In genomic region chr9:36174731-36175130, GRCh38 we compare ENCODE assay signal across 29 cellular contexts. TPM values are rescaled to one million over a fixed set of nuclear protein-coding genes. Genes with fewer than 3 reads are reported as not detected.
"Had no signal": no experiment of that assay in that cellular context is flagged by ENCODE, and none has a peak within 500 bp of the region (broad histone marks: within the 10 kb centered on the region; RNA-seq: fewer than 3 reads in every experiment).

No MANE protein-coding gene starts in this region.

- H3K27ac Mint-ChIP-seq: activated CD4-positive, alpha-beta memory T cell treated with anti-CD3 and anti-CD28 coated beads for 36 hours; activated CD4-positive, alpha-beta T cell treated with anti-CD3 and anti-CD28 coated beads, Interleukin-2, amount 10 ng/mL, durations not matched to agents 7 days and 5 days; activated naive CD4-positive, alpha-beta T cell treated with anti-CD3 and anti-CD28 coated beads for 36 hours; activated naive CD8-positive, alpha-beta T cell; T-cell had no signal

- H3K4me3 ChIP-seq: adrenal gland, SK-N-MC had no signal

- H3K36me3 Mint-ChIP-seq: activated CD4-positive, alpha-beta memory T cell treated with anti-CD3 and anti-CD28 coated beads for 36 hours; activated naive CD8-positive, alpha-beta T cell; T-cell had no signal

- ATAC-seq: activated T-cell treated with anti-CD3 and anti-CD28 coated beads, Interleukin-2, amount 50 U/mL, for 4 hours; Right ventricle myocardium inferior; T-cell had no signal

- H3K27me3 ChIP-seq: adrenal gland had no signal

- H3K4me1 ChIP-seq: adrenal gland had no signal

- H3K27ac ChIP-seq: adrenal gland, SK-N-MC had no signal

- H3K27me3 Mint-ChIP-seq: activated CD4-positive, alpha-beta memory T cell treated with anti-CD3 and anti-CD28 coated beads for 36 hours; activated naive CD8-positive, alpha-beta T cell had no signal

- H3K9me3 ChIP-seq: adrenal gland had no signal

- DNase-seq: activated CD4-positive, alpha-beta memory T cell treated with anti-CD3 and anti-CD28 coated beads for 36 hours; activated CD4-positive, alpha-beta T cell treated with anti-CD3 and anti-CD28 coated beads, Interleukin-2, amount 10 ng/mL, durations not matched to agents 7 days and 5 days; activated CD4-positive, CD25-positive, alpha-beta regulatory T cell; activated CD8-positive, alpha-beta memory T cell treated with anti-CD3 and anti-CD28 coated beads for 24 hours; activated gamma-delta T cell; activated naive CD4-positive, alpha-beta T cell treated with anti-CD3 and anti-CD28 coated beads for 36 hours; activated T-cell treated with anti-CD3 and anti-CD28 coated beads, Interleukin-2, amount 50 U/mL, for 4 hours; adrenal gland; anterior cingulate cortex; central memory CD4-positive, alpha-beta T cell; Karpas-422; MM.1S; NCI-H1105; NCI-H1436; NCI-H1694 treated with DMSO at 0.1 percent for 48 hours; NCI-H2029 treated with DMSO at 0.1 percent for 48 hours; NCI-H345; NCI-H510A; NCI-H526 treated with DMSO at 0.1 percent for 48 hours; NCI-H82; RPMI8226; T-cell; T-helper 2 cell; T1000 had no signal

- H3K36me3 ChIP-seq: adrenal gland had no signal

- H3K4me3 Mint-ChIP-seq: activated CD4-positive, alpha-beta memory T cell treated with anti-CD3 and anti-CD28 coated beads for 36 hours; activated CD4-positive, alpha-beta T cell treated with anti-CD3 and anti-CD28 coated beads, Interleukin-2, amount 10 ng/mL, durations not matched to agents 7 days and 5 days; activated naive CD4-positive, alpha-beta T cell treated with anti-CD3 and anti-CD28 coated beads for 36 hours; activated naive CD8-positive, alpha-beta T cell; activated T-cell treated with anti-CD3 and anti-CD28 coated beads, Interleukin-2, amount 50 U/mL, for 4 hours; T-cell had no signal

- H3K9me3 Mint-ChIP-seq: activated CD4-positive, alpha-beta T cell treated with anti-CD3 and anti-CD28 coated beads, Interleukin-2, amount 10 ng/mL, durations not matched to agents 7 days and 5 days; activated naive CD4-positive, alpha-beta T cell treated with anti-CD3 and anti-CD28 coated beads for 36 hours; activated T-cell treated with anti-CD3 and anti-CD28 coated beads, Interleukin-2, amount 50 U/mL, for 4 hours; T-cell had no signal

RNA-seq across cellular contexts. Expression of gene CCIN, which starts 5.5 kb away (rescaled TPM):
- total RNA-seq: activated CD4-positive, alpha-beta memory T cell treated with anti-CD3 and anti-CD28 coated beads for 36 hours; activated naive CD4-positive, alpha-beta T cell treated with anti-CD3 and anti-CD28 coated beads for 36 hours; activated T-cell treated with anti-CD3 and anti-CD28 coated beads, Interleukin-2, amount 50 U/mL, for 4 hours; bronchial epithelial cell; OCI-LY7; Right ventricle myocardium inferior had no signal

RNA-seq across cellular contexts. Expression of gene GLIPR2, which starts 38.2 kb away (rescaled TPM):
- total RNA-seq: OCI-LY7 had no signal
